Comparison of ENCODE assay signal across 16 cellular contexts in genomic region chr7:55481126-55481525, GRCh38.
DNase-seq lines count a peak whose midpoint lies in the region; ATAC-seq and TF ChIP-seq lines count a peak whose summit lies in the region.
"Had no signal": no experiment of that assay in that cellular context is flagged by ENCODE, and none has a peak within 500 bp of the region (broad histone marks: within the 10 kb centered on the region; RNA-seq: fewer than 3 reads in every experiment).

No MANE protein-coding gene starts in this region.

- ATAC-seq in activated T-cell treated with anti-CD3 and anti-CD28 coated beads, Interleukin-2, amount 50 U/mL, for 72 hours (replicated peaks in 1 of 2), result no peak
- ATAC-seq in GM23338 (peak; percentile 15; the same call in 2 of the 3 replicates), HG02981 (IDR thresholded peaks at IDR 0.05; ENCODE audit: unreplicated experiment) (no peak)

- H3K4me3 Mint-ChIP-seq in activated T-cell treated with anti-CD3 and anti-CD28 coated beads, Interleukin-2, amount 50 U/mL, for 72 hours, result peak overlapping the region; percentile 13 to 15
- H3K4me3 Mint-ChIP-seq in GM23338, result no peak overlapping the region
- H3K4me3 Mint-ChIP-seq in activated CD4-positive, alpha-beta memory T cell treated with anti-CD3 and anti-CD28 coated beads, Interleukin-2, amount 10 ng/mL, durations not matched to agents 7 days and 5 days, result no peak overlapping the region

- no peak overlapping the region for H2BK12ac ChIP-seq in neuronal stem cell (ENCODE audit: low read length)

- no peak overlapping the region for H2AFZ ChIP-seq in GM23338
- H2AFZ ChIP-seq in neuronal stem cell (ENCODE audit: low read length), result no peak overlapping the region

- H3K4me1 Mint-ChIP-seq in activated T-cell treated with anti-CD3 and anti-CD28 coated beads, Interleukin-2, amount 50 U/mL, for 72 hours (ENCODE audit: low read depth), result peaks cover 80% of the 10 kb centered on the region
- peaks cover 27% of the 10 kb centered on the region for H3K4me1 Mint-ChIP-seq in GM23338
- peaks cover 29% of the 10 kb centered on the region for H3K4me1 Mint-ChIP-seq in activated CD4-positive, alpha-beta memory T cell treated with anti-CD3 and anti-CD28 coated beads, Interleukin-2, amount 10 ng/mL, durations not matched to agents 7 days and 5 days

- H3K36me3 ChIP-seq in GM23338 (ENCODE audit: insufficient read depth) (no peaks in the 10 kb centered on the region), neuronal stem cell (replicated peaks in 1 of 2; ENCODE audit: control insufficient read depth in 2 of 2, insufficient read depth in 2 of 2, low read length in 2 of 2) (peaks cover 0 to 28% of the 10 kb centered on the region in 2 donors), transverse colon (no peaks in the 10 kb centered on the region)
- H3K36me3 ChIP-seq: thyroid gland had no signal

- no peak overlapping the region for H2BK120ac ChIP-seq in neuronal stem cell (ENCODE audit: low read depth, low read length)

- H3K18ac ChIP-seq in neuronal stem cell (ENCODE audit: low read length), result no peak overlapping the region

- H3K27ac ChIP-seq in GM23338 (ENCODE audit: low read depth) (0 out of 2 replicates have a peak overlapping the region, but pooled peaks have one; percentile 9), neuronal stem cell (replicated peaks; ENCODE audit: low read length) (no peak overlapping the region), transverse colon (no peak overlapping the region)
- H3K27ac ChIP-seq: esophagus squamous epithelium, SJCRH30, thyroid gland had no signal

- no peak overlapping the region for H2AK5ac ChIP-seq in neuronal stem cell (ENCODE audit: low read depth, low read length)

- H2BK5ac ChIP-seq in neuronal stem cell (ENCODE audit: low read length), result no peak overlapping the region

- H3F3A ChIP-seq in GM23338 (replicated peaks; ENCODE audit: low read depth), result no peaks in the 10 kb centered on the region

- no peak overlapping the region for H3K4ac ChIP-seq in neuronal stem cell (ENCODE audit: low read length)

- H3K9me3 Mint-ChIP-seq in activated T-cell treated with anti-CD3 and anti-CD28 coated beads, Interleukin-2, amount 50 U/mL, for 72 hours, result no peaks in the 10 kb centered on the region
- H3K9me3 Mint-ChIP-seq in GM23338, result no peaks in the 10 kb centered on the region
- H3K9me3 Mint-ChIP-seq in activated CD4-positive, alpha-beta memory T cell treated with anti-CD3 and anti-CD28 coated beads, Interleukin-2, amount 10 ng/mL, durations not matched to agents 7 days and 5 days, result no peaks in the 10 kb centered on the region

- H3K23ac ChIP-seq in neuronal stem cell (ENCODE audit: low read depth, low read length, poor library complexity), result peak overlapping the region; percentile 69

- H3K27me3 ChIP-seq in GM23338 (ENCODE audit: insufficient read depth), result no peaks in the 10 kb centered on the region
- H3K27me3 ChIP-seq in neuronal stem cell (ENCODE audit: control insufficient read depth in 3 of 3, insufficient read depth in 3 of 3, low read depth in 1 of 3, low read length in 3 of 3), result no peaks in the 10 kb centered on the region
- no peaks in the 10 kb centered on the region for H3K27me3 ChIP-seq in transverse colon
- H3K27me3 ChIP-seq: esophagus squamous epithelium, SJCRH30, thyroid gland had no signal

- POLR2A ChIA-PET in activated CD4-positive, alpha-beta memory T cell treated with anti-CD3 and anti-CD28 coated beads, Interleukin-2, amount 10 ng/mL, durations not matched to agents 7 days and 5 days (lab: Charles Lee), result no interaction called here

- peaks cover 12% of the 10 kb centered on the region for H4K20me1 ChIP-seq in GM23338 (replicated peaks; ENCODE audit: insufficient read depth)

- H3K27me3 Mint-ChIP-seq in activated T-cell treated with anti-CD3 and anti-CD28 coated beads, Interleukin-2, amount 50 U/mL, for 72 hours (ENCODE audit: low read depth), result no peaks in the 10 kb centered on the region
- H3K27me3 Mint-ChIP-seq in GM23338 (ENCODE audit: insufficient read depth, low read depth, poor library complexity), result peaks cover 8% of the 10 kb centered on the region
- H3K27me3 Mint-ChIP-seq in activated CD4-positive, alpha-beta memory T cell treated with anti-CD3 and anti-CD28 coated beads, Interleukin-2, amount 10 ng/mL, durations not matched to agents 7 days and 5 days, result no peaks in the 10 kb centered on the region

- H3K36me3 Mint-ChIP-seq in activated T-cell treated with anti-CD3 and anti-CD28 coated beads, Interleukin-2, amount 50 U/mL, for 72 hours (ENCODE audit: insufficient read depth in 2 of 2), result peaks cover 7 to 21% of the 10 kb centered on the region in 2 donors
- no peaks in the 10 kb centered on the region; the same call in 1 of the 3 replicates for H3K36me3 Mint-ChIP-seq in GM23338 (ENCODE audit: low read depth)
- peaks cover 15% of the 10 kb centered on the region for H3K36me3 Mint-ChIP-seq in activated CD4-positive, alpha-beta memory T cell treated with anti-CD3 and anti-CD28 coated beads, Interleukin-2, amount 10 ng/mL, durations not matched to agents 7 days and 5 days (ENCODE audit: low read depth)

- CTCF ChIA-PET in activated CD4-positive, alpha-beta memory T cell treated with anti-CD3 and anti-CD28 coated beads, Interleukin-2, amount 10 ng/mL, durations not matched to agents 7 days and 5 days (lab: Charles Lee), result no interaction called here

- H3K9me2 ChIP-seq in GM23338 (ENCODE audit: insufficient read depth), result no peaks in the 10 kb centered on the region

- no peaks in the 10 kb centered on the region for H3K79me1 ChIP-seq in neuronal stem cell (ENCODE audit: low read depth, low read length)

- no peaks in the 10 kb centered on the region for H3K79me2 ChIP-seq in GM23338 (replicated peaks; ENCODE audit: insufficient read depth)

- intact Hi-C loops in transverse colon (cut with DNase I; ENCODE audit: low total_unique reads), result no loop called here

- no peak overlapping the region for H4K91ac ChIP-seq in neuronal stem cell (ENCODE audit: low read depth, low read length, poor library complexity)

- no CpG with 5 or more reads among the region's 3 CpGs for WGBS in neuronal stem cell (ENCODE audit: extremely low coverage in 2 of 2, insufficient read length in 2 of 2, insufficient replicate concordance in 1 of 2), 2 donors
- 92 to 98% methylated on average over 2 to 3 of the region's 3 CpGs for WGBS in transverse colon (ENCODE audit: low coverage in 1 of 2), 2 donors

- no peak overlapping the region for H3K9ac ChIP-seq in neuronal stem cell (ENCODE audit: low read depth, low read length, poor library complexity)

- no peak overlapping the region for H3K14ac ChIP-seq in neuronal stem cell (ENCODE audit: low read length)

- in situ Hi-C loops in transverse colon (cut with MboI; ENCODE audit: low pct_ligation_motif_present in 1 of 4, low pct_unique_long_range_greater_than_20kb in 1 of 4, low sequenced_read_pairs in 3 of 4), result no loop called here

- no peak overlapping the region for H3K4me2 ChIP-seq in GM23338
- H3K4me2 ChIP-seq in neuronal stem cell (ENCODE audit: insufficient read depth, low read length, poor library complexity, severe bottlenecking), result no peak overlapping the region

- no peak for TF ChIP-seq POLR2A in transverse colon (IDR thresholded peaks at IDR 0.05)

- H3K9me3 ChIP-seq in neuronal stem cell (replicated peaks in 1 of 2; ENCODE audit: control insufficient read depth in 2 of 2, insufficient read depth in 1 of 2, low read depth in 1 of 2, low read length in 2 of 2), result no peaks in the 10 kb centered on the region
- H3K9me3 ChIP-seq in transverse colon, result no peaks in the 10 kb centered on the region
- H3K9me3 ChIP-seq: esophagus squamous epithelium, SJCRH30, thyroid gland had no signal

- no peak for DNase-seq in activated T-cell treated with anti-CD3 and anti-CD28 coated beads, Interleukin-2, amount 50 U/mL, for 72 hours
- no peak for DNase-seq in activated T-cell treated with anti-CD3 and anti-CD28 coated beads for 4 hours
- no peak for DNase-seq in GM23338 (ENCODE audit: low spot score)
- peak; percentile 13 for DNase-seq in activated CD4-positive, alpha-beta memory T cell treated with anti-CD3 and anti-CD28 coated beads, Interleukin-2, amount 10 ng/mL, durations not matched to agents 7 days and 5 days
- DNase-seq in neuronal stem cell (ENCODE audit: low spot score), result no peak
- no peak for DNase-seq in transverse colon
- DNase-seq in GM19240 (ENCODE audit: insufficient read length, low spot score), result no peak
- DNase-seq: anterior cingulate cortex; cerebellar nuclear complex; effector CD8-positive, alpha-beta T cell; esophagus squamous epithelium; NCI-H1694 treated with DMSO at 0.1 percent for 48 hours; NCI-H226; SJCRH30; thyroid gland had no signal

- H2BK15ac ChIP-seq in neuronal stem cell (ENCODE audit: low read length), result no peak overlapping the region

- H3K4me1 ChIP-seq in GM23338 (ENCODE audit: insufficient read depth), result peaks cover 6% of the 10 kb centered on the region; the same call in 1 of the 2 replicates
- H3K4me1 ChIP-seq in neuronal stem cell (ENCODE audit: control insufficient read depth in 2 of 2, insufficient read depth in 1 of 2, low read depth in 1 of 2, low read length in 2 of 2), result peaks cover 0 to 14% of the 10 kb centered on the region in 2 donors
- H3K4me1 ChIP-seq in transverse colon, result no peaks in the 10 kb centered on the region
- H3K4me1 ChIP-seq: esophagus squamous epithelium, thyroid gland had no signal

- TF ChIP-seq EP300 in transverse colon (IDR thresholded peaks at IDR 0.05; ENCODE audit: low read depth), result no peak

- H3K4me3 ChIP-seq in GM23338 (no peak overlapping the region), neuronal stem cell (ENCODE audit: low read length in 2 of 2) (no peak overlapping the region), transverse colon (no peak overlapping the region)
- H3K4me3 ChIP-seq: esophagus squamous epithelium, SJCRH30, thyroid gland had no signal

- TF ChIP-seq CTCF in GM23338 (conservative IDR thresholded peaks at IDR 0.05; ENCODE audit: low read depth in 2 of 2), result no peak
- no peak for TF ChIP-seq CTCF in transverse colon (IDR thresholded peaks at IDR 0.05)

- peak overlapping the region; percentile 38 for H3K27ac Mint-ChIP-seq in activated T-cell treated with anti-CD3 and anti-CD28 coated beads, Interleukin-2, amount 50 U/mL, for 72 hours
- no peak overlapping the region for H3K27ac Mint-ChIP-seq in GM23338
- no peak overlapping the region for H3K27ac Mint-ChIP-seq in activated CD4-positive, alpha-beta memory T cell treated with anti-CD3 and anti-CD28 coated beads, Interleukin-2, amount 10 ng/mL, durations not matched to agents 7 days and 5 days

- no peak overlapping the region for H4K8ac ChIP-seq in neuronal stem cell (ENCODE audit: low read depth, low read length)

Comparison
In these comparisons a context has a peak if more than half of its experiments do, and no peak if none do; other contexts are left out.
1. H3K4me3 Mint-ChIP-seq: peak in activated T-cell treated with anti-CD3 and anti-CD28 coated beads, Interleukin-2, amount 50 U/mL, for 72 hours (2 of 2); none in GM23338 (single experiment) and activated CD4-positive, alpha-beta memory T cell treated with anti-CD3 and anti-CD28 coated beads, Interleukin-2, amount 10 ng/mL, durations not matched to agents 7 days and 5 days (single experiment).